In genomic region chr1:151196292-151196800, GRCh38 we compare ENCODE assay signal across 7 cellular contexts. TPM values are rescaled to one million over a fixed set of nuclear protein-coding genes. Genes with fewer than 3 reads are reported as not detected.
A peak's percentile ranks its signal among the peaks of the same experiment; 100 is the strongest.
DNase-seq lines count a peak whose midpoint lies in the region; ATAC-seq, FAIRE-seq and TF ChIP-seq lines count a peak whose summit lies in the region.

No MANE protein-coding gene starts in this region.

- no peaks in the 10 kb centered on the region for H3K27me3 ChIP-seq in bronchial epithelial cell (ENCODE audit: control insufficient read depth, insufficient read depth, low read length)

- peaks cover 9% of the 10 kb centered on the region for H3K27me3 Mint-ChIP-seq in T-helper 2 cell treated with Interferon-gamma antibody and Interleukin-4, amounts not matched to agents 5 μg/mL and 100 μg/mL, for 36 hours (ENCODE audit: low read depth)

- no peak for ATAC-seq in GM21515 (IDR thresholded peaks at IDR 0.05; ENCODE audit: unreplicated experiment)

- H3K36me3 Mint-ChIP-seq in T-helper 2 cell treated with Interferon-gamma antibody and Interleukin-4, amounts not matched to agents 5 μg/mL and 100 μg/mL, for 36 hours (ENCODE audit: low read depth) = peaks cover 15% of the 10 kb centered on the region

- peak; percentile 43 for TF ChIP-seq CTCF in GM12864 (IDR thresholded peaks at IDR 0.05; ENCODE audit: low read depth, low read length, missing control alignments)
- TF ChIP-seq CTCF in bronchial epithelial cell (IDR thresholded peaks at IDR 0.05; ENCODE audit: insufficient read depth, low read length, severe bottlenecking) = peak; percentile 29
- peak; percentile 63 for TF ChIP-seq CTCF in kidney (IDR thresholded peaks at IDR 0.05; ENCODE audit: borderline replicate concordance, extremely low read depth, insufficient read depth)

- H3K9ac ChIP-seq in kidney (ENCODE audit: low read length in 2 of 2) = peak overlapping the region; percentile 10 to 22

- peak overlapping the region; percentile 23 to 60 for H3K27ac ChIP-seq in kidney (ENCODE audit: low read depth in 2 of 2, low read length in 2 of 2)

- FAIRE-seq in bronchial epithelial cell (lab: Jason Lieb, UNC) = no peak
- peak; percentile 8 for FAIRE-seq in kidney (lab: Jason Lieb, UNC)

- DNase-seq in GM12864 (ENCODE audit: low read depth) = peak; percentile 50
- DNase-seq in NCI-H2081 (lab: John Stamatoyannopoulos, UW) = peak; percentile 76 to 88
- peak; percentile 39 for DNase-seq in T-helper 2 cell treated with Interferon-gamma antibody and Interleukin-4, amounts not matched to agents 5 μg/mL and 100 μg/mL, for 36 hours (ENCODE audit: low spot score)
- DNase-seq in bronchial epithelial cell (ENCODE audit: low read depth) = peak; percentile 87
- DNase-seq in kidney = peak; percentile 60
- DNase-seq in stimulated activated CD4-positive, alpha-beta T cell treated with anti-CD3 and anti-CD28 coated beads, Interleukin-12 subunit alpha, Interleukin-12 subunit beta, amount 100 ng/mL, for 48 hours (ENCODE audit: low read depth in 2 of 3, low spot score in 1 of 3) = peak in 2 of 3 donors; percentile 43 to 46

- no peaks in the 10 kb centered on the region for H3K9me3 ChIP-seq in kidney (ENCODE audit: control insufficient read depth in 1 of 2, low read length in 2 of 2)

- intact Hi-C loops in kidney (cut with DNase I) = no loop called here

- peaks cover 6 to 12% of the 10 kb centered on the region in 2 donors for H3K4me1 ChIP-seq in kidney (ENCODE audit: control insufficient read depth in 1 of 2, insufficient read depth in 1 of 2, low read depth in 1 of 2, low read length in 2 of 2)

- peak overlapping the region; percentile 64 for H3K4me3 Mint-ChIP-seq in T-helper 2 cell treated with Interferon-gamma antibody and Interleukin-4, amounts not matched to agents 5 μg/mL and 100 μg/mL, for 36 hours

- H3K4me3 ChIP-seq in GM12864 (ENCODE audit: low read depth, low read length) = peak overlapping the region; percentile 42
- no peak overlapping the region for H3K4me3 ChIP-seq in bronchial epithelial cell (ENCODE audit: low read depth, low read length)
- peak overlapping the region; percentile 23 to 44 for H3K4me3 ChIP-seq in kidney (ENCODE audit: low read length in 2 of 2)

- H3K36me3 ChIP-seq in bronchial epithelial cell (ENCODE audit: control insufficient read depth, insufficient read depth, low read length) (no peaks in the 10 kb centered on the region), kidney (ENCODE audit: control insufficient read depth in 1 of 2, insufficient read depth in 2 of 2, low read length in 2 of 2) (no peaks in the 10 kb centered on the region)

- no peak overlapping the region for H3K27ac Mint-ChIP-seq in T-helper 2 cell treated with Interferon-gamma antibody and Interleukin-4, amounts not matched to agents 5 μg/mL and 100 μg/mL, for 36 hours

- no peaks in the 10 kb centered on the region for H3K9me3 Mint-ChIP-seq in T-helper 2 cell treated with Interferon-gamma antibody and Interleukin-4, amounts not matched to agents 5 μg/mL and 100 μg/mL, for 36 hours

- H3K4me1 Mint-ChIP-seq in T-helper 2 cell treated with Interferon-gamma antibody and Interleukin-4, amounts not matched to agents 5 μg/mL and 100 μg/mL, for 36 hours (ENCODE audit: low read depth) = peaks cover 26% of the 10 kb centered on the region

RNA-seq across cellular contexts. Expression of gene PIP5K1A, which starts 2.0 kb away (rescaled TPM):
- total RNA-seq in bronchial epithelial cell (40.2 and 44.0 TPM in 2 replicates), kidney (49.0 TPM)
- polyA plus RNA-seq in kidney (ENCODE audit: insufficient read depth, low read depth, low replicate concordance) = 15.5 TPM

RNA-seq across cellular contexts. Expression of gene VPS72, which starts 6.3 kb away (rescaled TPM):
- total RNA-seq in bronchial epithelial cell (64.2 and 69.4 TPM in 2 replicates), kidney (52.6 TPM)
- 38.2 TPM for polyA plus RNA-seq in kidney (ENCODE audit: insufficient read depth, low read depth, low replicate concordance)

RNA-seq across cellular contexts. Expression of gene TMOD4, which starts 20.6 kb away (rescaled TPM):
- total RNA-seq in bronchial epithelial cell (not detected in 2 replicates), kidney (0.66 TPM)
- 0.65 TPM for polyA plus RNA-seq in kidney (ENCODE audit: insufficient read depth, low read depth, low replicate concordance)

RNA-seq across cellular contexts. Expression of gene SCNM1, which starts 30.4 kb away (rescaled TPM):
- total RNA-seq in bronchial epithelial cell = 19.7 and 34.9 TPM in 2 replicates
- total RNA-seq in kidney = 33.4 TPM
- 57.7 TPM for polyA plus RNA-seq in kidney (ENCODE audit: insufficient read depth, low read depth, low replicate concordance)

RNA-seq across cellular contexts. Expression of gene LYSMD1, which starts 30.6 kb away (rescaled TPM):
- 5.0 and 8.6 TPM in 2 replicates for total RNA-seq in bronchial epithelial cell
- total RNA-seq in kidney = 7.9 TPM
- polyA plus RNA-seq in kidney (ENCODE audit: insufficient read depth, low read depth, low replicate concordance) = 9.1 TPM
